In the genomic region with DNA sequence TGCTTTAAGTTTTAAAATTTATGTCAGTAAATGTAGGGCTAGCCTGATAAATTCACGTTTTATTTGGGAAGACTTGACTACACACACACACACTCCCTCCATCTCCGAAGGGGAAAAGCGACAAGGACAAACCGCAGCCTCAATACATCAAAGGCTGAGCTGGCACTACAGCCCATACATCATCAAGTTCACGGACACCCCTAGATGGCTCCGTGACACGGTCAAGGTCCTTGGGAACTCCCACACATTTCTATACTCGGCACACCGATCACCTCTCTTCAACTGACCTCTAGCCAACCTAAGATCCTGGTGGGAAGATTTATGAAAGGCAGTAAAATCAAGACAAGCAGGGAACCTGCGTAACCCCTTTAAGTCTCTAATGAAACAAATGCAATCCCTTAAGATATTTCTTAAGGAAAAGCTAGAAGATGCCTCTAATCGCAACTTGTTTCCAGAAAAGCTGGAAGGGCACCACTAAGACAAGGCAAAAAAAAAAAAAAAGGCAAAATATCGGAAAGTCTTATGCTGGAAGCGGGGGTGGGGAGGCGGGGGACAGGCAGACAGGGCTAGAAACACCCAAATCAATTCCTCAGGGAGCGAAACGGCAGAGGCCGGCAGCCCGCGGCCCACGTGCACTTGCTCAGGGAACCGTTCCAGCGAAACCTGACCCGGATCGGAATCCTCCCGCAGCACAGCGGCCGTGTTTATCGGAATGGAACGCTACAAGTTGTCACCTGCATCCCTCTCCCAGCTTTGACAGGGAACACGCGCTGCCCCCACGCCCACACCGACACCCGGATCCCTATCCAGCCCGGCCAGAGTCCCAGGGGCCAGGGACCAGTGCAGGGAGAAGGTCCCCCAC, we compare ENCODE assay signal across 1 cellular context.
A peak's percentile ranks its signal among the peaks of the same experiment; 100 is the strongest.
TF ChIP-seq lines count a peak whose summit lies in the region.

No MANE protein-coding gene starts in this region.

TF ChIP-seq in IMR-90, 13 proteins besides CTCF, POLR2A, EP300 and RAD21 (continued from another document):
- TF ChIP-seq FOS (IDR thresholded peaks at IDR 0.05; ENCODE audit: low read depth, low read length) (no peak), RFX5 (IDR thresholded peaks at IDR 0.05; ENCODE audit: low read depth, low read length) (no peak), ELK1 (IDR thresholded peaks at IDR 0.05; ENCODE audit: borderline replicate concordance, low read depth, low read length) (no peak), BHLHE40 (IDR thresholded peaks at IDR 0.05; ENCODE audit: low read depth, low read length) (peak; percentile 61; the same call in 1 of the 2 replicates), CEBPB (IDR thresholded peaks at IDR 0.05; ENCODE audit: low read depth, low read length) (no peak), MAFK (IDR thresholded peaks at IDR 0.05; ENCODE audit: low read depth, low read length) (no peak), SMC3 (IDR thresholded peaks at IDR 0.05; ENCODE audit: low read depth, low read length) (no peak), MAZ (IDR thresholded peaks at IDR 0.05; ENCODE audit: borderline replicate concordance, low read depth, low read length) (no peak), CHD1 (IDR thresholded peaks at IDR 0.05; ENCODE audit: low read depth, low read length) (no peak), MXI1 (IDR thresholded peaks at IDR 0.05; ENCODE audit: borderline replicate concordance, low read depth, low read length) (peak; percentile 79; the same call in 1 of the 2 replicates), RCOR1 (IDR thresholded peaks at IDR 0.05; ENCODE audit: insufficient replicate concordance, low read length) (no peak)
